27 cellular contexts compared by ENCODE assay signal in genomic region chr10:122338609-122339441, GRCh38. TPM values are rescaled to one million over a fixed set of nuclear protein-coding genes. Genes with fewer than 3 reads are reported as not detected.
A peak's percentile ranks its signal among the peaks of the same experiment; 100 is the strongest.
DNase-seq lines count a peak whose midpoint lies in the region; ATAC-seq and TF ChIP-seq lines count a peak whose summit lies in the region.
"Had no signal": no experiment of that assay in that cellular context is flagged by ENCODE, and none has a peak within 500 bp of the region (broad histone marks: within the 10 kb centered on the region; RNA-seq: fewer than 3 reads in every experiment).

No MANE protein-coding gene starts in this region.

- H3K4me3 ChIP-seq in heart left ventricle: no peak overlapping the region
- no peak overlapping the region for H3K4me3 ChIP-seq in epithelial cell of esophagus (ENCODE audit: low read length)
- H3K4me3 ChIP-seq in mucosa of descending colon: no peak overlapping the region
- H3K4me3 ChIP-seq: cardiac muscle cell, HAP-1, K562, MG63, tibial nerve had no signal

- DNase-seq in heart left ventricle (no peak), cardiac septum (ENCODE audit: low spot score) (no peak), epithelial cell of esophagus (ENCODE audit: low read depth) (peak; percentile 62), mucosa of descending colon (peak; percentile 63 to 82 (median 69)), C1 segment of cervical spinal cord (lab: John Stamatoyannopoulos, UW) (no peak), DMS79 (lab: John Stamatoyannopoulos, UW) (no peak)
- DNase-seq: ACHN; activated CD4-positive, alpha-beta memory T cell treated with anti-CD3 and anti-CD28 coated beads for 36 hours; activated CD4-positive, CD25-positive, alpha-beta regulatory T cell treated with anti-CD3 and anti-CD28 coated beads, Interleukin-2, amount 50 U/mL, for 72 hours; activated effector memory CD4-positive, alpha-beta T cell treated with anti-CD3 and anti-CD28 coated beads, Interleukin-2, amount 50 U/mL, for 16 hours; activated naive CD8-positive, alpha-beta T cell treated with anti-CD3 and anti-CD28 coated beads for 36 hours; aorta; cortex of kidney; left cardiac atrium; mesenchymal stem cell; MG63; naive B cell; NCI-H1105 treated with DMSO at 0.1 percent for 48 hours; NCI-H1930; NCI-H2227 treated with DMSO at 0.1 percent for 48 hours; NCI-H82 had no signal

- TF ChIP-seq POLR2A in heart left ventricle (IDR thresholded peaks at IDR 0.05): no peak

- peaks cover 0 to 39% (median 7%) of the 10 kb centered on the region in 12 donors for H3K4me1 ChIP-seq in heart left ventricle
- peaks cover 5% of the 10 kb centered on the region for H3K4me1 ChIP-seq in mucosa of descending colon (ENCODE audit: low read depth)
- H3K4me1 ChIP-seq: HAP-1 had no signal

- no peaks in the 10 kb centered on the region for H3K36me3 ChIP-seq in heart left ventricle
- H3K36me3 ChIP-seq in mucosa of descending colon (ENCODE audit: low read depth): no peaks in the 10 kb centered on the region
- H3K36me3 ChIP-seq: cardiac muscle cell, HAP-1, MG63, tibial nerve had no signal

- TF ChIP-seq CTCF in heart left ventricle (IDR thresholded peaks at IDR 0.05) (no peak), epithelial cell of esophagus (IDR thresholded peaks at IDR 0.05; ENCODE audit: insufficient read depth, low read depth, low read length, missing control alignments) (no peak), mucosa of descending colon (IDR thresholded peaks at IDR 0.05) (no peak)

- peak in 3 of 4 donors; percentile 6 to 33 (median 22) for ATAC-seq in heart left ventricle
- peak; percentile 95 for ATAC-seq in mucosa of descending colon
- no peak for ATAC-seq in HG03025 (IDR thresholded peaks at IDR 0.05; ENCODE audit: low FRiP score, unreplicated experiment)
- ATAC-seq: K562 had no signal

- H3K27ac ChIP-seq in heart left ventricle: peak overlapping the region in 2 of 12 donors; percentile 23 to 40
- H3K27ac ChIP-seq in temporal lobe (ENCODE audit: low read depth, low read length): peak overlapping the region; percentile 40
- H3K27ac ChIP-seq: cardiac muscle cell, tibial nerve had no signal

- H3K9me3 ChIP-seq in heart left ventricle (no peaks in the 10 kb centered on the region), mucosa of descending colon (no peaks in the 10 kb centered on the region)
- H3K9me3 ChIP-seq: HAP-1, MG63, tibial nerve had no signal

- intact Hi-C loops in heart left ventricle (cut with DNase I): loop anchor here in 2 of 10 donors (2.0 to 5.0 kb wide), 2 partner anchors 37 to 98 kb away; no protein-coding TSS in a partner anchor
- intact Hi-C loops in cardiac septum (cut with DNase I): no loop called here
- intact Hi-C loops in mucosa of descending colon (cut with DNase I, micrococcal nuclease): no loop called here

- WGBS in heart left ventricle, 4 donors: 77 to 89% (median 85%) methylated on average over 15 of the region's 15 CpGs

- H3K27me3 ChIP-seq in heart left ventricle: no peaks in the 10 kb centered on the region
- H3K27me3 ChIP-seq: cardiac muscle cell, MG63, tibial nerve had no signal

RNA-seq across cellular contexts. Expression of gene PLEKHA1, which starts 35.7 kb away (rescaled TPM):
- 10 to 100 TPM; 32.3 to 70.6 (median 44.7) TPM for total RNA-seq in heart left ventricle
- polyA plus RNA-seq in heart left ventricle: 10 to 100 TPM; 14.1 to 38.5 TPM
- 46.2 TPM for total RNA-seq in cardiac septum
- 10 to 100 TPM; 39.1 to 55.0 (median 41.2) TPM for total RNA-seq in mucosa of descending colon
- total RNA-seq in temporal lobe: 26.3 TPM

Comparison
In these comparisons a context has a peak if more than half of its experiments do, and no peak if none do; other contexts are left out.
1. DNase-seq: peak in epithelial cell of esophagus (single experiment) and mucosa of descending colon (3 of 3); none in heart left ventricle (0 of 5), cardiac septum (single experiment), C1 segment of cervical spinal cord (0 of 14) and DMS79 (single experiment).